In the genomic region with DNA sequence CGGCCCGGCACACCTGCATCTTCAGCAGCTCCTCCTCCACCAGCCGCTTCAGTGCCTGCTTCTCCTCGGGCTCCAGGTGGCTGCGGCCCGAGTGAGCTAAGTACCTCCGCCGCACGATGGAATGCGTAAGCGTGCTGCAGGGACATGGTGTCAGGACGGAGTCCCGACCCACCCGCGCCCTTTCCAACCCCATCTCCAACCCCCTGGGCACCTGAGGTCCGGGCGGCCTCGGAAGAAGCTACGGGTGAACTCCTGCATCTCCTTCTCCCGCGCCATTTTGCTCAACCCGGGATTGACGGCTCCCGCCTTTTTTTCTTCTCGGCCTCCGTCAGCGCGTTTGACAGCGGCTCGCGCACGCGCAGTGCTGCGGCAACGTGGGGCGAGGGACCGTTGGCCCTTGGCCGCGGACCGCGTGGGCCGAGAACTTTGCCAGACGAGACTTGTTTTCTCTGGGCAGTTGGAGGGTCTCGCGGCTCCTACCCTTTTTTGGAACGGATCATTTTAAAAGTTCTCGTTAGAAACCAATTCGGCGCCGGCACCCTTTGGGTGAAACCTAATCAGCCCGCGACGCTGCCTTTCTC, we compare ENCODE assay signal across 1 cellular context.
TF ChIP-seq lines count a peak whose summit lies in the region.

A gene with protein sequence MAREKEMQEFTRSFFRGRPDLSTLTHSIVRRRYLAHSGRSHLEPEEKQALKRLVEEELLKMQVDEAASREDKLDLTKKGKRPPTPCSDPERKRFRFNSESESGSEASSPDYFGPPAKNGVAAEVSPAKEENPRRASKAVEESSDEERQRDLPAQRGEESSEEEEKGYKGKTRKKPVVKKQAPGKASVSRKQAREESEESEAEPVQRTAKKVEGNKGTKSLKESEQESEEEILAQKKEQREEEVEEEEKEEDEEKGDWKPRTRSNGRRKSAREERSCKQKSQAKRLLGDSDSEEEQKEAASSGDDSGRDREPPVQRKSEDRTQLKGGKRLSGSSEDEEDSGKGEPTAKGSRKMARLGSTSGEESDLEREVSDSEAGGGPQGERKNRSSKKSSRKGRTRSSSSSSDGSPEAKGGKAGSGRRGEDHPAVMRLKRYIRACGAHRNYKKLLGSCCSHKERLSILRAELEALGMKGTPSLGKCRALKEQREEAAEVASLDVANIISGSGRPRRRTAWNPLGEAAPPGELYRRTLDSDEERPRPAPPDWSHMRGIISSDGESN (minus strand): TSS at position 288 of the 581 bp plus-strand sequence. CDS start 12 bp downstream, at position 276.

TF ChIP-seq in K562, 482 proteins besides CTCF, POLR2A, EP300 and RAD21 (continued from another document):
- TF ChIP-seq HMGN3 (IDR thresholded peaks at IDR 0.05; ENCODE audit: borderline replicate concordance, extremely low read depth, insufficient read length, low read depth, low read length): peak; percentile 48
- no peak for TF ChIP-seq ILK (tag; IDR thresholded peaks at IDR 0.05; ENCODE audit: borderline replicate concordance, low read depth)
- peak; percentile 59 for TF ChIP-seq FIP1L1 (IDR thresholded peaks at IDR 0.05; ENCODE audit: low read depth, low read length, poor library complexity, severe bottlenecking)
- no peak for TF ChIP-seq SMAD2 (IDR thresholded peaks at IDR 0.05; ENCODE audit: low read depth, low read length)
- no peak for TF ChIP-seq NR2C1 (IDR thresholded peaks at IDR 0.05)
- no peak for TF ChIP-seq NR2C1 (tag; IDR thresholded peaks at IDR 0.05)
- TF ChIP-seq ZBTB33 (CRISPR knock-in tag; IDR thresholded peaks at IDR 0.05): peak; percentile 56
- TF ChIP-seq RFX7 (CRISPR knock-in tag; IDR thresholded peaks at IDR 0.05): 0 out of 2 replicates have a peak, but pooled peaks have one; percentile 21
- TF ChIP-seq PCBP2 (IDR thresholded peaks at IDR 0.05; ENCODE audit: low read depth, low read length, poor library complexity, severe bottlenecking): no peak
- TF ChIP-seq MITF (IDR thresholded peaks at IDR 0.05): no peak
- no peak for TF ChIP-seq ZBTB8A (IDR thresholded peaks at IDR 0.05; ENCODE audit: partially characterized antibody)
- TF ChIP-seq ZNF445 (CRISPR knock-in tag; IDR thresholded peaks at IDR 0.05; ENCODE audit: low read depth): no peak
- TF ChIP-seq ZNF785 (CRISPR knock-in tag; IDR thresholded peaks at IDR 0.05): no peak
- peak; percentile 44 for TF ChIP-seq TAF1 (IDR thresholded peaks at IDR 0.05; ENCODE audit: control insufficient read depth, extremely low read depth, insufficient read depth, low read length, severe bottlenecking)
- TF ChIP-seq, protein P1, sequence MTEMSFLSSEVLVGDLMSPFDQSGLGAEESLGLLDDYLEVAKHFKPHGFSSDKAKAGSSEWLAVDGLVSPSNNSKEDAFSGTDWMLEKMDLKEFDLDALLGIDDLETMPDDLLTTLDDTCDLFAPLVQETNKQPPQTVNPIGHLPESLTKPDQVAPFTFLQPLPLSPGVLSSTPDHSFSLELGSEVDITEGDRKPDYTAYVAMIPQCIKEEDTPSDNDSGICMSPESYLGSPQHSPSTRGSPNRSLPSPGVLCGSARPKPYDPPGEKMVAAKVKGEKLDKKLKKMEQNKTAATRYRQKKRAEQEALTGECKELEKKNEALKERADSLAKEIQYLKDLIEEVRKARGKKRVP (CRISPR knock-in tag; IDR thresholded peaks at IDR 0.05): no peak
- TF ChIP-seq KLF6 (CRISPR knock-in tag; IDR thresholded peaks at IDR 0.05; ENCODE audit: borderline replicate concordance): no peak
- TF ChIP-seq NBN (IDR thresholded peaks at IDR 0.05; ENCODE audit: low read depth): peak; percentile 16; the same call in 1 of the 2 replicates
- no peak for TF ChIP-seq RUNX1 (IDR thresholded peaks at IDR 0.05; ENCODE audit: low read depth)
- TF ChIP-seq SAFB (IDR thresholded peaks at IDR 0.05; ENCODE audit: borderline replicate concordance, low read depth, low read length): no peak
- TF ChIP-seq HNRNPH1 (optimal IDR thresholded peaks at IDR 0.05; ENCODE audit: low read depth, low read length): no peak
- peak; percentile 20 for TF ChIP-seq BRD9 (IDR thresholded peaks at IDR 0.05; ENCODE audit: low read depth, partially characterized antibody)
- TF ChIP-seq ZC3H8 (IDR thresholded peaks at IDR 0.05): no peak
- TF ChIP-seq MEIS2 (IDR thresholded peaks at IDR 0.05; ENCODE audit: partially characterized antibody): peak; percentile 84
- TF ChIP-seq, protein P2, sequence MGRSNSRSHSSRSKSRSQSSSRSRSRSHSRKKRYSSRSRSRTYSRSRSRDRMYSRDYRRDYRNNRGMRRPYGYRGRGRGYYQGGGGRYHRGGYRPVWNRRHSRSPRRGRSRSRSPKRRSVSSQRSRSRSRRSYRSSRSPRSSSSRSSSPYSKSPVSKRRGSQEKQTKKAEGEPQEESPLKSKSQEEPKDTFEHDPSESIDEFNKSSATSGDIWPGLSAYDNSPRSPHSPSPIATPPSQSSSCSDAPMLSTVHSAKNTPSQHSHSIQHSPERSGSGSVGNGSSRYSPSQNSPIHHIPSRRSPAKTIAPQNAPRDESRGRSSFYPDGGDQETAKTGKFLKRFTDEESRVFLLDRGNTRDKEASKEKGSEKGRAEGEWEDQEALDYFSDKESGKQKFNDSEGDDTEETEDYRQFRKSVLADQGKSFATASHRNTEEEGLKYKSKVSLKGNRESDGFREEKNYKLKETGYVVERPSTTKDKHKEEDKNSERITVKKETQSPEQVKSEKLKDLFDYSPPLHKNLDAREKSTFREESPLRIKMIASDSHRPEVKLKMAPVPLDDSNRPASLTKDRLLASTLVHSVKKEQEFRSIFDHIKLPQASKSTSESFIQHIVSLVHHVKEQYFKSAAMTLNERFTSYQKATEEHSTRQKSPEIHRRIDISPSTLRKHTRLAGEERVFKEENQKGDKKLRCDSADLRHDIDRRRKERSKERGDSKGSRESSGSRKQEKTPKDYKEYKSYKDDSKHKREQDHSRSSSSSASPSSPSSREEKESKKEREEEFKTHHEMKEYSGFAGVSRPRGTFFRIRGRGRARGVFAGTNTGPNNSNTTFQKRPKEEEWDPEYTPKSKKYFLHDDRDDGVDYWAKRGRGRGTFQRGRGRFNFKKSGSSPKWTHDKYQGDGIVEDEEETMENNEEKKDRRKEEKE (IDR thresholded peaks at IDR 0.05; ENCODE audit: borderline replicate concordance in 1 of 2, control insufficient read depth in 1 of 2, low read depth in 2 of 2, low read length in 1 of 2): no peak
- no peak for TF ChIP-seq SIN3B (IDR thresholded peaks at IDR 0.05; ENCODE audit: low read depth)
- TF ChIP-seq ZNF830 (CRISPR knock-in tag; IDR thresholded peaks at IDR 0.05): no peak
- no peak for TF ChIP-seq MCM2 (IDR thresholded peaks at IDR 0.05; ENCODE audit: low read depth)
- TF ChIP-seq SIRT6 (IDR thresholded peaks at IDR 0.05; ENCODE audit: low read depth, low read length): no peak
- TF ChIP-seq HMG20A (CRISPR knock-in tag; conservative IDR thresholded peaks at IDR 0.05): no peak
- TF ChIP-seq RCOR1 (IDR thresholded peaks at IDR 0.05; ENCODE audit: borderline replicate concordance in 1 of 2, low read depth in 2 of 2, low read length in 2 of 2): no peak
- TF ChIP-seq SLC30A9 (CRISPR knock-in tag; IDR thresholded peaks at IDR 0.05): no peak
- TF ChIP-seq, protein P3, sequence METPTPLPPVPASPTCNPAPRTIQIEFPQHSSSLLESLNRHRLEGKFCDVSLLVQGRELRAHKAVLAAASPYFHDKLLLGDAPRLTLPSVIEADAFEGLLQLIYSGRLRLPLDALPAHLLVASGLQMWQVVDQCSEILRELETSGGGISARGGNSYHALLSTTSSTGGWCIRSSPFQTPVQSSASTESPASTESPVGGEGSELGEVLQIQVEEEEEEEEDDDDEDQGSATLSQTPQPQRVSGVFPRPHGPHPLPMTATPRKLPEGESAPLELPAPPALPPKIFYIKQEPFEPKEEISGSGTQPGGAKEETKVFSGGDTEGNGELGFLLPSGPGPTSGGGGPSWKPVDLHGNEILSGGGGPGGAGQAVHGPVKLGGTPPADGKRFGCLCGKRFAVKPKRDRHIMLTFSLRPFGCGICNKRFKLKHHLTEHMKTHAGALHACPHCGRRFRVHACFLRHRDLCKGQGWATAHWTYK (CRISPR knock-in tag; IDR thresholded peaks at IDR 0.05): no peak
- TF ChIP-seq MED1 (CRISPR knock-in tag; IDR thresholded peaks at IDR 0.05; ENCODE audit: borderline replicate concordance): no peak
- no peak for TF ChIP-seq ZNF444 (CRISPR knock-in tag; IDR thresholded peaks at IDR 0.05)
- TF ChIP-seq ZHX1 (conservative IDR thresholded peaks at IDR 0.05; ENCODE audit: low read length): no peak
- TF ChIP-seq NFE2L1 (tag; IDR thresholded peaks at IDR 0.05; ENCODE audit: borderline replicate concordance, low read depth): no peak
- TF ChIP-seq ZNF551 (CRISPR knock-in tag; IDR thresholded peaks at IDR 0.05): no peak
- no peak for TF ChIP-seq MAFK (IDR thresholded peaks at IDR 0.05; ENCODE audit: low read length)
- no peak for TF ChIP-seq ARHGAP35 (IDR thresholded peaks at IDR 0.05; ENCODE audit: partially characterized antibody)
